Comparison of ENCODE assay signal across 14 cellular contexts in genomic region chr16:24976971-24977672, GRCh38. TPM values are rescaled to one million over a fixed set of nuclear protein-coding genes. Genes with fewer than 3 reads are reported as not detected.
DNase-seq lines count a peak whose midpoint lies in the region; ATAC-seq and TF ChIP-seq lines count a peak whose summit lies in the region.
"Had no signal": no experiment of that assay in that cellular context is flagged by ENCODE, and none has a peak within 500 bp of the region (broad histone marks: within the 10 kb centered on the region; RNA-seq: fewer than 3 reads in every experiment).

No MANE protein-coding gene starts in this region.

- H3K27ac ChIP-seq in AG04450 (ENCODE audit: low read depth, low read length) (peak overlapping the region; percentile 89), OCI-LY1 (ENCODE audit: low read depth, low read length, poor library complexity, severe bottlenecking) (peak overlapping the region; percentile 76), dorsolateral prefrontal cortex (peak overlapping the region in 55 of 59 donors; percentile 13 to 87 (median 72)), gastrocnemius medialis (peak overlapping the region; percentile 20 to 89 (median 80))
- H3K27ac ChIP-seq: prostate gland had no signal

- no peaks in the 10 kb centered on the region for H3K9me2 ChIP-seq in OCI-LY1 (ENCODE audit: low read depth, low read length)

- H3K4me2 ChIP-seq in OCI-LY1 (ENCODE audit: low read length) = no peak overlapping the region

- intact Hi-C loops in dorsolateral prefrontal cortex (cut with DNase I) (no loop called here), gastrocnemius medialis (cut with DNase I; ENCODE audit: low total_unique reads) (loop anchor here (10.0 kb wide), 1 partner anchor 202 kb away; no protein-coding TSS in a partner anchor)

- TF ChIP-seq CTCF in AG04450 (IDR thresholded peaks at IDR 0.05; ENCODE audit: low read depth, low read length) (no peak), OCI-LY1 (IDR thresholded peaks at IDR 0.05; ENCODE audit: low read length) (no peak), dorsolateral prefrontal cortex (IDR thresholded peaks at IDR 0.05 in 54 of 56, conservative IDR thresholded peaks at IDR 0.05 in 2 of 56; ENCODE audit: low read depth in 1 of 56, partially characterized antibody in 56 of 56) (no peak), gastrocnemius medialis (IDR thresholded peaks at IDR 0.05 in 4 of 5, conservative IDR thresholded peaks at IDR 0.05 in 1 of 5) (no peak)

- no peaks in the 10 kb centered on the region for H3K27me3 ChIP-seq in AG04450 (ENCODE audit: control insufficient read depth, insufficient read depth, low read length)
- H3K27me3 ChIP-seq in OCI-LY1 (ENCODE audit: insufficient read depth, low read length) = no peaks in the 10 kb centered on the region
- no peaks in the 10 kb centered on the region for H3K27me3 ChIP-seq in dorsolateral prefrontal cortex
- no peaks in the 10 kb centered on the region for H3K27me3 ChIP-seq in gastrocnemius medialis
- H3K27me3 ChIP-seq: left lung had no signal

- CTCF ChIA-PET in AG04450 (lab: Charles Lee) = interaction anchor here (0.6 to 1.0 kb wide), 2 partner anchors 195 to 248 kb away, joined by 3 to 4 read pairs; no protein-coding TSS in a partner anchor
- CTCF ChIA-PET in activated CD8-positive, alpha-beta T cell treated with anti-CD3 and anti-CD28 coated beads, Interleukin-2, amount 10 ng/mL, durations not matched to agents 7 days and 5 days (lab: Charles Lee) = no interaction called here

- H3K27ac Mint-ChIP-seq in activated CD8-positive, alpha-beta T cell treated with anti-CD3 and anti-CD28 coated beads, Interleukin-2, amount 10 ng/mL, durations not matched to agents 7 days and 5 days = no peak overlapping the region

- TF ChIP-seq POLR2A in gastrocnemius medialis (IDR thresholded peaks at IDR 0.05) = no peak

- H3K4me3 Mint-ChIP-seq in activated CD8-positive, alpha-beta T cell treated with anti-CD3 and anti-CD28 coated beads, Interleukin-2, amount 10 ng/mL, durations not matched to agents 7 days and 5 days = no peak overlapping the region
- H3K4me3 Mint-ChIP-seq: CD4-positive, CD25-positive, alpha-beta regulatory T cell had no signal

- POLR2A ChIA-PET in AG04450 (lab: Yijun Ruan, JAX) = interaction anchor here (0.8 to 1.4 kb wide), 4 partner anchors 11 to 43 kb away, joined by 3 to 6 read pairs (median 5); no protein-coding TSS in a partner anchor
- POLR2A ChIA-PET in activated CD8-positive, alpha-beta T cell treated with anti-CD3 and anti-CD28 coated beads, Interleukin-2, amount 10 ng/mL, durations not matched to agents 7 days and 5 days (lab: Charles Lee) = no interaction called here

- H3K4me1 ChIP-seq in OCI-LY1 (ENCODE audit: insufficient read depth, low read length, severe bottlenecking) (peaks cover 53% of the 10 kb centered on the region), gastrocnemius medialis (peaks cover 84 to 92% of the 10 kb centered on the region in 2 donors)
- H3K4me1 ChIP-seq: prostate gland had no signal

- no peak for DNase-seq in AG04450 (ENCODE audit: low read depth, low spot score)
- peak in 1 of 10 donors; percentile 49 for DNase-seq in dorsolateral prefrontal cortex
- no peak for DNase-seq in gastrocnemius medialis
- DNase-seq in NCI-H1105 (lab: John Stamatoyannopoulos, UW) = no peak
- DNase-seq in activated CD8-positive, alpha-beta T cell treated with anti-CD3 and anti-CD28 coated beads, Interleukin-2, amount 10 ng/mL, durations not matched to agents 7 days and 5 days = no peak
- no peak for DNase-seq in NCI-H69 (lab: John Stamatoyannopoulos, UW)
- DNase-seq in OCI-M2 (lab: John Stamatoyannopoulos, UW; ENCODE audit: unreplicated experiment) = no peak
- DNase-seq: activated gamma-delta T cell; CD4-positive, CD25-positive, alpha-beta regulatory T cell; left lung; MM.1S; SIG-M5 had no signal

- H3K4me3 ChIP-seq in AG04450 (ENCODE audit: low read depth, low read length) (no peak overlapping the region), OCI-LY1 (ENCODE audit: low read depth, low read length, poor library complexity, severe bottlenecking) (no peak overlapping the region), dorsolateral prefrontal cortex (no peak overlapping the region), gastrocnemius medialis (no peak overlapping the region)
- H3K4me3 ChIP-seq: left lung, prostate gland had no signal

- in situ Hi-C loops in gastrocnemius medialis (cut with MboI; ENCODE audit: low sequenced_read_pairs in 4 of 4) = no loop called here

- H3K9me3 ChIP-seq in AG04450 (ENCODE audit: control insufficient read depth, insufficient read depth, low read length) (peaks cover 3% of the 10 kb centered on the region; the same call in 1 of the 2 replicates), OCI-LY1 (ENCODE audit: low read length) (0 out of 2 replicates have a peak, but pooled peaks cover 2% of the 10 kb centered on the region), gastrocnemius medialis (no peaks in the 10 kb centered on the region)
- H3K9me3 ChIP-seq: left lung, prostate gland had no signal

- H3K79me2 ChIP-seq in OCI-LY1 (ENCODE audit: insufficient read depth, low read length) = no peaks in the 10 kb centered on the region

- H3F3A ChIP-seq in OCI-LY1 (ENCODE audit: insufficient read depth, low read length) = no peaks in the 10 kb centered on the region

- H3K9ac ChIP-seq in OCI-LY1 (ENCODE audit: low read length) = no peak overlapping the region

- H3K36me3 Mint-ChIP-seq in activated CD8-positive, alpha-beta T cell treated with anti-CD3 and anti-CD28 coated beads, Interleukin-2, amount 10 ng/mL, durations not matched to agents 7 days and 5 days (ENCODE audit: low read depth) = peaks cover 41% of the 10 kb centered on the region

- H3K4me1 Mint-ChIP-seq in activated CD8-positive, alpha-beta T cell treated with anti-CD3 and anti-CD28 coated beads, Interleukin-2, amount 10 ng/mL, durations not matched to agents 7 days and 5 days (ENCODE audit: low read depth) = peaks cover 34% of the 10 kb centered on the region

- H4K20me1 ChIP-seq in OCI-LY1 (ENCODE audit: insufficient read depth, low read length) = no peaks in the 10 kb centered on the region

- H3K27me3 Mint-ChIP-seq in activated CD8-positive, alpha-beta T cell treated with anti-CD3 and anti-CD28 coated beads, Interleukin-2, amount 10 ng/mL, durations not matched to agents 7 days and 5 days (ENCODE audit: low read depth) = no peaks in the 10 kb centered on the region
- H3K27me3 Mint-ChIP-seq: CD4-positive, CD25-positive, alpha-beta regulatory T cell had no signal

- ATAC-seq in gastrocnemius medialis = no peak
- no peak for ATAC-seq in activated CD8-positive, alpha-beta T cell treated with anti-CD3 and anti-CD28 coated beads, Interleukin-2, amount 10 ng/mL, durations not matched to agents 7 days and 5 days
- ATAC-seq: left lung had no signal

- H3K36me3 ChIP-seq in OCI-LY1 (ENCODE audit: insufficient read depth, low read length) = peaks cover 21% of the 10 kb centered on the region
- peaks cover 0 to 20% of the 10 kb centered on the region in 2 donors for H3K36me3 ChIP-seq in gastrocnemius medialis
- H3K36me3 ChIP-seq: prostate gland had no signal

- H2AFZ ChIP-seq in OCI-LY1 (ENCODE audit: low read length) = no peak overlapping the region

- H3K9me3 Mint-ChIP-seq in activated CD8-positive, alpha-beta T cell treated with anti-CD3 and anti-CD28 coated beads, Interleukin-2, amount 10 ng/mL, durations not matched to agents 7 days and 5 days (ENCODE audit: insufficient read depth) = peaks cover 4% of the 10 kb centered on the region
- H3K9me3 Mint-ChIP-seq: CD4-positive, CD25-positive, alpha-beta regulatory T cell had no signal

RNA-seq across cellular contexts. Expression of gene ARHGAP17, which starts 38.0 kb away (rescaled TPM):
- polyA plus RNA-seq in AG04450 (2011; rRNA removed) = 53.7 and 65.9 TPM in 2 replicates
- 66.7 and 69.8 TPM in 2 replicates for polyA minus RNA-seq in AG04450 (2011; rRNA and poly(A)+ RNA removed)
- total RNA-seq in dorsolateral prefrontal cortex (10 to 100 TPM; 28.6 to 95.8 (median 54.2) TPM), gastrocnemius medialis (10 to 100 TPM; 20.0 to 31.5 (median 28.0) TPM)
- total RNA-seq in activated CD8-positive, alpha-beta T cell treated with anti-CD3 and anti-CD28 coated beads, Interleukin-2, amount 10 ng/mL, durations not matched to agents 7 days and 5 days = 10 to 100 TPM; 72.4 to 75.8 TPM
